8 cellular contexts compared by ENCODE assay signal in the genomic region with DNA sequence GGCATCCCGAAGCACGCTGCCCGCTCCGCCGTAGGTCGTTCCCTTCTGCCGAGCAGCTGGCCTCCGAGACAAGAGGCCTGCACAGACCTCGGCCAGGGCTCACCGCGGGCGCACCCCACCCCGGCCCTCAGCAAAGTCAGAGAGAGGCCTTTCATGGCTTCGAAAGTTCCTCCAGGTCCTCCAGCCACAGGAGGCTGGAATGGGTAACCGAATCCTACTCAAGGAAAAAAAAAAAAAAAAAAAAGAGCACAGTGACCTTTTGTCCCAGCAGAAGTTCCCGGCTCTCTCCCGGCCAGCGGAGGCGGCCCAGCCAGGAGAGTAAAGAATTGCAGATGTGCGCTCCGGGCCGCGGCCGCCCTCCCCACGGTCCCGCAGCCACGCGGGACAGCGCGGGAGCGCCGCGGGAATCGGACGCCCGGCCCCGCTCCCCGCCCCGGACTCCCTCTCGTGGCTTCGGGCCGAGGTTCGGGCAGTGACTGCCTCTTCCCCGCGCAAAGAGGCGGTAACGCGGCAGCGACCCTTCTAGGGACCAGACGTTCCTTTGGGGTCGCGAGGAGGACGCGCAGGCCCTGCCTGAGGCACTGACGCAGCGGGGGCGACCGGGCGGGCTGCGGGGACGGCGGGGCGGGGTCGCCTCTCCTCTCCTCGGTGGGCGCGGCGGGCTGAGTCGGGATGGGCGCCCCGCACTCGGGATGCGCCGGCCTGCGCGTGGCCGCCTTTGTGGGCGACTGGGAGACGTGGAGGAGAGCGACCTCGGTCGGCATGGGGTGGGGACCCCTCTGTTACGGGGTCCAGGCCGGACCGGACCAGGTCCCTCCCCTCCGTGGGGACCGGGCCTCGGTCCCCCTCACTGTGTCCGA. TPM values are rescaled to one million over a fixed set of nuclear protein-coding genes. Genes with fewer than 3 reads are reported as not detected.
DNase-seq lines count a peak whose midpoint lies in the region; ATAC-seq and TF ChIP-seq lines count a peak whose summit lies in the region.

No MANE protein-coding gene starts in this region.

- H3K79me2 ChIP-seq in osteoblast (ENCODE audit: insufficient read depth, low read length), result peaks cover 48% of the 10 kb centered on the region

- H3K27me3 ChIP-seq in SJSA1 (replicated peaks) (no peaks in the 10 kb centered on the region), osteoblast (ENCODE audit: insufficient read depth, low read length) (peaks cover 2% of the 10 kb centered on the region)

- peak; percentile 5 for ATAC-seq in GM19397 (IDR thresholded peaks at IDR 0.05; ENCODE audit: unreplicated experiment)

- H3K4me1 ChIP-seq in SJSA1 (replicated peaks) (peaks cover 33% of the 10 kb centered on the region), osteoblast (ENCODE audit: insufficient read depth, low read length) (peaks cover 16% of the 10 kb centered on the region)

- H3K9me3 ChIP-seq in SJSA1 (replicated peaks) (no peaks in the 10 kb centered on the region; the same call in 1 of the 2 replicates), osteoblast (ENCODE audit: low read depth, low read length) (no peaks in the 10 kb centered on the region)

- H3K36me3 ChIP-seq in SJSA1 (peaks cover 42% of the 10 kb centered on the region), osteoblast (ENCODE audit: insufficient read depth, low read length) (peaks cover 10% of the 10 kb centered on the region)

- DNase-seq in SJSA1 (ENCODE audit: low read depth in 1 of 2, low spot score in 2 of 2), result peak; percentile 48 to 58
- DNase-seq in fibroblast of pulmonary artery (ENCODE audit: low read depth), result no peak
- peak; percentile 95 for DNase-seq in osteoblast (ENCODE audit: insufficient read length, low spot score, missing footprints)
- DNase-seq in LoVo (ENCODE audit: low spot score), result no peak
- DNase-seq in NCI-H1105 treated with DMSO at 0.1 percent for 48 hours (lab: John Stamatoyannopoulos, UW), result no peak
- no peak for DNase-seq in NCI-H2081 (lab: John Stamatoyannopoulos, UW)
- no peak for DNase-seq in inferior parietal cortex (ENCODE audit: extremely low spot score)

- TF ChIP-seq CTCF in fibroblast of pulmonary artery (IDR thresholded peaks at IDR 0.05; ENCODE audit: low read length, missing control alignments), result no peak
- no peak for TF ChIP-seq CTCF in osteoblast (IDR thresholded peaks at IDR 0.05; ENCODE audit: extremely low read depth, low read depth, low read length)

- peak overlapping the region; percentile 93 for H3K4me2 ChIP-seq in osteoblast (ENCODE audit: insufficient read depth, low read length)

- peak overlapping the region; percentile 62 for H2AFZ ChIP-seq in osteoblast (ENCODE audit: low read length)

- H3K4me3 ChIP-seq in SJSA1 (peak overlapping the region; percentile 96), fibroblast of pulmonary artery (replicated peaks; ENCODE audit: low read depth, low read length) (peak overlapping the region; percentile 76), osteoblast (ENCODE audit: insufficient read depth, low read length) (peak overlapping the region; percentile 86)

- peaks cover 35% of the 10 kb centered on the region for H4K20me1 ChIP-seq in osteoblast (ENCODE audit: insufficient read depth, low read length)

- H3K27ac ChIP-seq in SJSA1, result peak overlapping the region; percentile 16
- H3K27ac ChIP-seq in osteoblast (ENCODE audit: low read depth, low read length), result peak overlapping the region; percentile 51

RNA-seq across cellular contexts. Expression of a gene that starts 0.8 kb away (rescaled TPM):
- total RNA-seq in SJSA1 (2014; rRNA removed; shearing (Covaris generic)), result 125 and 138 TPM in 2 replicates
- total RNA-seq in osteoblast, result 30.4 and 39.5 TPM in 2 replicates

Comparison
In these comparisons a context has a peak if more than half of its experiments do, and no peak if none do; other contexts are left out.
1. DNase-seq: peak in SJSA1 (2 of 2) and osteoblast (single experiment); none in fibroblast of pulmonary artery (single experiment), LoVo (single experiment), NCI-H1105 treated with DMSO at 0.1 percent for 48 hours (single experiment), NCI-H2081 (0 of 2) and inferior parietal cortex (single experiment).
2. Peak in every context shown above with its lines, with median percentiles within 50 percentile points of each other: H3K4me3 ChIP-seq.